Comparison of ENCODE assay signal across 1 cellular context in the genomic region with DNA sequence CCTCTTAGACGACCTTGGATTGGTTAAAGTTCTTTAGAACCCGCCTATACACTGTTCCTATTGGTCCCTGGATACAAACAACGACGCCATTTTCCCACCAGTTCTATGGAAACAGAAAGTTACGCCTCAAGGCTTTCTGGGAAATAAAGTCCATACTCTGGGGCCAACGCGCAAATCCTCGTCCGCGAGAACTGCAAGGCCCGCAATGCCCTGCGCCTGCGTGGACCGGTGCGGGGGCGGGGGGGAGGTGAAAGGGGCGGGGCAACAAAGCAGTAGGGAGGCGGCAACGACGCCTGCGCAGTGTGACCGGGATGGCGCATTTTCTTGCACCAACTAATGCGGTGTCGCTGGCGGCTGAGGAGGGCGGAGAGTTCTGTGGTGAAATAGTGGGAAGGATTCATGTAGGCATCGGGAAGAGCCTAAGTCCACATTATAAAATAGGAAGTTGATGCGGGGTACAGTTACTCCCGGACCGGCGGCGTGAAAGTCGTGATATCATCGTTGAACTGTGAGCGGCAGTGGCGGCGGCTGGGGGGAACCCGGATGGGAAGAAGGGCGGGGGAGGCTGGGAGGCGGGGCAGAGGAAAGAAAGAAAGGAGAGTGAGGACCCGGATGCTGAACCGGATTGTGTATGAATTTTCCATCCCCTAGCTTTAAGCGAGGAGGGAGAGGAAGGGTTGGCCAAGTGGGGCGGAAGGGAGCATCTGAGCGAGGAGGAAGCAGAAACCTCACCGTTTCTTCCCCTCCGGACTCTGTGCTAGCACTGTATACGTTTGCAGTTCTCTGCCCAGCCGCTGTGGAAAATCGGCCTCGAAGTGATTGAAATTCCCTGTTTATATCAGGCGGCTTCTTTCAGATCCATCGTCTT.
TF ChIP-seq lines count a peak whose summit lies in the region.

A gene (plus strand): TSS at position 300 of the 868 bp plus-strand sequence. CDS start 6,695 bp downstream, outside the sequence.

TF ChIP-seq in GM12878, 131 proteins besides CTCF, POLR2A, EP300 and RAD21 (continued from another document and continues in another):
- TF ChIP-seq, protein P1, sequence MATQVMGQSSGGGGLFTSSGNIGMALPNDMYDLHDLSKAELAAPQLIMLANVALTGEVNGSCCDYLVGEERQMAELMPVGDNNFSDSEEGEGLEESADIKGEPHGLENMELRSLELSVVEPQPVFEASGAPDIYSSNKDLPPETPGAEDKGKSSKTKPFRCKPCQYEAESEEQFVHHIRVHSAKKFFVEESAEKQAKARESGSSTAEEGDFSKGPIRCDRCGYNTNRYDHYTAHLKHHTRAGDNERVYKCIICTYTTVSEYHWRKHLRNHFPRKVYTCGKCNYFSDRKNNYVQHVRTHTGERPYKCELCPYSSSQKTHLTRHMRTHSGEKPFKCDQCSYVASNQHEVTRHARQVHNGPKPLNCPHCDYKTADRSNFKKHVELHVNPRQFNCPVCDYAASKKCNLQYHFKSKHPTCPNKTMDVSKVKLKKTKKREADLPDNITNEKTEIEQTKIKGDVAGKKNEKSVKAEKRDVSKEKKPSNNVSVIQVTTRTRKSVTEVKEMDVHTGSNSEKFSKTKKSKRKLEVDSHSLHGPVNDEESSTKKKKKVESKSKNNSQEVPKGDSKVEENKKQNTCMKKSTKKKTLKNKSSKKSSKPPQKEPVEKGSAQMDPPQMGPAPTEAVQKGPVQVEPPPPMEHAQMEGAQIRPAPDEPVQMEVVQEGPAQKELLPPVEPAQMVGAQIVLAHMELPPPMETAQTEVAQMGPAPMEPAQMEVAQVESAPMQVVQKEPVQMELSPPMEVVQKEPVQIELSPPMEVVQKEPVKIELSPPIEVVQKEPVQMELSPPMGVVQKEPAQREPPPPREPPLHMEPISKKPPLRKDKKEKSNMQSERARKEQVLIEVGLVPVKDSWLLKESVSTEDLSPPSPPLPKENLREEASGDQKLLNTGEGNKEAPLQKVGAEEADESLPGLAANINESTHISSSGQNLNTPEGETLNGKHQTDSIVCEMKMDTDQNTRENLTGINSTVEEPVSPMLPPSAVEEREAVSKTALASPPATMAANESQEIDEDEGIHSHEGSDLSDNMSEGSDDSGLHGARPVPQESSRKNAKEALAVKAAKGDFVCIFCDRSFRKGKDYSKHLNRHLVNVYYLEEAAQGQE (IDR thresholded peaks at IDR 0.05; ENCODE audit: low read depth, low read length), result no peak
- TF ChIP-seq KDM1A (IDR thresholded peaks at IDR 0.05; ENCODE audit: borderline replicate concordance), result no peak
- TF ChIP-seq IKZF1 (conservative IDR thresholded peaks at IDR 0.05), result peak; percentile 68
- TF ChIP-seq, protein P2, sequence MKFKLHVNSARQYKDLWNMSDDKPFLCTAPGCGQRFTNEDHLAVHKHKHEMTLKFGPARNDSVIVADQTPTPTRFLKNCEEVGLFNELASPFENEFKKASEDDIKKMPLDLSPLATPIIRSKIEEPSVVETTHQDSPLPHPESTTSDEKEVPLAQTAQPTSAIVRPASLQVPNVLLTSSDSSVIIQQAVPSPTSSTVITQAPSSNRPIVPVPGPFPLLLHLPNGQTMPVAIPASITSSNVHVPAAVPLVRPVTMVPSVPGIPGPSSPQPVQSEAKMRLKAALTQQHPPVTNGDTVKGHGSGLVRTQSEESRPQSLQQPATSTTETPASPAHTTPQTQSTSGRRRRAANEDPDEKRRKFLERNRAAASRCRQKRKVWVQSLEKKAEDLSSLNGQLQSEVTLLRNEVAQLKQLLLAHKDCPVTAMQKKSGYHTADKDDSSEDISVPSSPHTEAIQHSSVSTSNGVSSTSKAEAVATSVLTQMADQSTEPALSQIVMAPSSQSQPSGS (IDR thresholded peaks at IDR 0.05; ENCODE audit: low read length), result no peak
- TF ChIP-seq TBL1XR1 (IDR thresholded peaks at IDR 0.05; ENCODE audit: low read depth, low read length), result peak; percentile 72
- peak; percentile 59 for TF ChIP-seq RUNX3 (IDR thresholded peaks at IDR 0.05; ENCODE audit: low read length)
- TF ChIP-seq RBBP5 (conservative IDR thresholded peaks at IDR 0.05), result no peak
- TF ChIP-seq PAX8 (IDR thresholded peaks at IDR 0.05), result no peak
- TF ChIP-seq ZNF217 (IDR thresholded peaks at IDR 0.05), result no peak
- TF ChIP-seq, protein P3, sequence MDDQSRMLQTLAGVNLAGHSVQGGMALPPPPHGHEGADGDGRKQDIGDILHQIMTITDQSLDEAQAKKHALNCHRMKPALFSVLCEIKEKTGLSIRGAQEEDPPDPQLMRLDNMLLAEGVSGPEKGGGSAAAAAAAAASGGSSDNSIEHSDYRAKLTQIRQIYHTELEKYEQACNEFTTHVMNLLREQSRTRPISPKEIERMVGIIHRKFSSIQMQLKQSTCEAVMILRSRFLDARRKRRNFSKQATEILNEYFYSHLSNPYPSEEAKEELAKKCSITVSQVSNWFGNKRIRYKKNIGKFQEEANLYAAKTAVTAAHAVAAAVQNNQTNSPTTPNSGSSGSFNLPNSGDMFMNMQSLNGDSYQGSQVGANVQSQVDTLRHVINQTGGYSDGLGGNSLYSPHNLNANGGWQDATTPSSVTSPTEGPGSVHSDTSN (IDR thresholded peaks at IDR 0.05; ENCODE audit: insufficient replicate concordance, low read depth, low read length), result peak; percentile 35
- no peak for TF ChIP-seq TCF3 (IDR thresholded peaks at IDR 0.05; ENCODE audit: borderline replicate concordance, insufficient read depth, low read depth, low read length)
- TF ChIP-seq, protein P4, sequence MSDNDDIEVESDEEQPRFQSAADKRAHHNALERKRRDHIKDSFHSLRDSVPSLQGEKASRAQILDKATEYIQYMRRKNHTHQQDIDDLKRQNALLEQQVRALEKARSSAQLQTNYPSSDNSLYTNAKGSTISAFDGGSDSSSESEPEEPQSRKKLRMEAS (IDR thresholded peaks at IDR 0.05; ENCODE audit: low read depth, low read length), result peak; percentile 54; the same call in 1 of the 2 replicates
- no peak for TF ChIP-seq SMARCA5 (IDR thresholded peaks at IDR 0.05)
- TF ChIP-seq ESRRA (IDR thresholded peaks at IDR 0.05; ENCODE audit: low read length), result peak; percentile 80; the same call in 1 of the 2 replicates
- no peak for TF ChIP-seq ZNF622 (IDR thresholded peaks at IDR 0.05)
- TF ChIP-seq NRF1 (conservative IDR thresholded peaks at IDR 0.05; ENCODE audit: low read depth, low read length), result peak; percentile 51
- TF ChIP-seq ETV6 (conservative IDR thresholded peaks at IDR 0.05 in 1 of 2, IDR thresholded peaks at IDR 0.05 in 1 of 2; ENCODE audit: borderline replicate concordance in 1 of 2, low read depth in 1 of 2), result peak in 1 of 2 experiments; percentile 72; a peak in 1 of 4 replicates
- TF ChIP-seq RB1 (IDR thresholded peaks at IDR 0.05; ENCODE audit: borderline replicate concordance), result no peak
- TF ChIP-seq ZBED1 (IDR thresholded peaks at IDR 0.05; ENCODE audit: borderline replicate concordance), result 0 out of 2 replicates have a peak, but pooled peaks have one; percentile 14
- no peak for TF ChIP-seq SREBF2 (IDR thresholded peaks at IDR 0.05; ENCODE audit: low read length)
- peak; percentile 86 for TF ChIP-seq HCFC1 (IDR thresholded peaks at IDR 0.05; ENCODE audit: low read length)
- no peak for TF ChIP-seq NR2F1 (conservative IDR thresholded peaks at IDR 0.05)
- no peak for TF ChIP-seq IRF4 (IDR thresholded peaks at IDR 0.05; ENCODE audit: low read depth, low read length)
- no peak for TF ChIP-seq SUZ12 (IDR thresholded peaks at IDR 0.05; ENCODE audit: unreplicated experiment)
- TF ChIP-seq SMAD5 (IDR thresholded peaks at IDR 0.05; ENCODE audit: low read depth), result peak; percentile 87
- no peak for TF ChIP-seq ZNF24 (IDR thresholded peaks at IDR 0.05)
- no peak for TF ChIP-seq FOXM1 (IDR thresholded peaks at IDR 0.05; ENCODE audit: low read depth, low read length)
- peak; percentile 77 for TF ChIP-seq CHD2 (IDR thresholded peaks at IDR 0.05; ENCODE audit: borderline replicate concordance, low read depth, low read length)
- TF ChIP-seq SP1 (IDR thresholded peaks at IDR 0.05; ENCODE audit: low read depth, low read length), result peak; percentile 62
- TF ChIP-seq MYB (IDR thresholded peaks at IDR 0.05; ENCODE audit: borderline replicate concordance, low read depth, low read length), result no peak
- TF ChIP-seq ZNF274 (IDR thresholded peaks at IDR 0.05; ENCODE audit: insufficient read depth, insufficient read length), result no peak
- TF ChIP-seq MTA3 (IDR thresholded peaks at IDR 0.05; ENCODE audit: borderline replicate concordance, low read length), result no peak
- TF ChIP-seq CBFB (IDR thresholded peaks at IDR 0.05; ENCODE audit: low read depth), result peak; percentile 10; the same call in 1 of the 2 replicates
- peak; percentile 43; the same call in 1 of the 2 replicates for TF ChIP-seq JUND (IDR thresholded peaks at IDR 0.05; ENCODE audit: low read depth, low read length)
- no peak for TF ChIP-seq CEBPB (IDR thresholded peaks at IDR 0.05; ENCODE audit: borderline replicate concordance in 1 of 2, low read depth in 2 of 2, low read length in 2 of 2)
- TF ChIP-seq EZH2 (IDR thresholded peaks at IDR 0.05; ENCODE audit: borderline replicate concordance, control insufficient read depth, low read depth, low read length), result no peak
- TF ChIP-seq SIX5 (IDR thresholded peaks at IDR 0.05; ENCODE audit: low read depth, low read length, severe bottlenecking), result peak; percentile 81
- peak; percentile 74 for TF ChIP-seq SMAD1 (IDR thresholded peaks at IDR 0.05; ENCODE audit: low read depth, partially characterized antibody)
- peak; percentile 23 for TF ChIP-seq MXI1 (IDR thresholded peaks at IDR 0.05; ENCODE audit: low read depth, low read length)
- TF ChIP-seq, protein P5, sequence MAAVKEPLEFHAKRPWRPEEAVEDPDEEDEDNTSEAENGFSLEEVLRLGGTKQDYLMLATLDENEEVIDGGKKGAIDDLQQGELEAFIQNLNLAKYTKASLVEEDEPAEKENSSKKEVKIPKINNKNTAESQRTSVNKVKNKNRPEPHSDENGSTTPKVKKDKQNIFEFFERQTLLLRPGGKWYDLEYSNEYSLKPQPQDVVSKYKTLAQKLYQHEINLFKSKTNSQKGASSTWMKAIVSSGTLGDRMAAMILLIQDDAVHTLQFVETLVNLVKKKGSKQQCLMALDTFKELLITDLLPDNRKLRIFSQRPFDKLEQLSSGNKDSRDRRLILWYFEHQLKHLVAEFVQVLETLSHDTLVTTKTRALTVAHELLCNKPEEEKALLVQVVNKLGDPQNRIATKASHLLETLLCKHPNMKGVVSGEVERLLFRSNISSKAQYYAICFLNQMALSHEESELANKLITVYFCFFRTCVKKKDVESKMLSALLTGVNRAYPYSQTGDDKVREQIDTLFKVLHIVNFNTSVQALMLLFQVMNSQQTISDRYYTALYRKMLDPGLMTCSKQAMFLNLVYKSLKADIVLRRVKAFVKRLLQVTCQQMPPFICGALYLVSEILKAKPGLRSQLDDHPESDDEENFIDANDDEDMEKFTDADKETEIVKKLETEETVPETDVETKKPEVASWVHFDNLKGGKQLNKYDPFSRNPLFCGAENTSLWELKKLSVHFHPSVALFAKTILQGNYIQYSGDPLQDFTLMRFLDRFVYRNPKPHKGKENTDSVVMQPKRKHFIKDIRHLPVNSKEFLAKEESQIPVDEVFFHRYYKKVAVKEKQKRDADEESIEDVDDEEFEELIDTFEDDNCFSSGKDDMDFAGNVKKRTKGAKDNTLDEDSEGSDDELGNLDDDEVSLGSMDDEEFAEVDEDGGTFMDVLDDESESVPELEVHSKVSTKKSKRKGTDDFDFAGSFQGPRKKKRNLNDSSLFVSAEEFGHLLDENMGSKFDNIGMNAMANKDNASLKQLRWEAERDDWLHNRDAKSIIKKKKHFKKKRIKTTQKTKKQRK (IDR thresholded peaks at IDR 0.05; ENCODE audit: low read depth, low read length), result no peak
- TF ChIP-seq CHD1 (IDR thresholded peaks at IDR 0.05; ENCODE audit: low read depth, low read length), result no peak
- TF ChIP-seq, protein P6, sequence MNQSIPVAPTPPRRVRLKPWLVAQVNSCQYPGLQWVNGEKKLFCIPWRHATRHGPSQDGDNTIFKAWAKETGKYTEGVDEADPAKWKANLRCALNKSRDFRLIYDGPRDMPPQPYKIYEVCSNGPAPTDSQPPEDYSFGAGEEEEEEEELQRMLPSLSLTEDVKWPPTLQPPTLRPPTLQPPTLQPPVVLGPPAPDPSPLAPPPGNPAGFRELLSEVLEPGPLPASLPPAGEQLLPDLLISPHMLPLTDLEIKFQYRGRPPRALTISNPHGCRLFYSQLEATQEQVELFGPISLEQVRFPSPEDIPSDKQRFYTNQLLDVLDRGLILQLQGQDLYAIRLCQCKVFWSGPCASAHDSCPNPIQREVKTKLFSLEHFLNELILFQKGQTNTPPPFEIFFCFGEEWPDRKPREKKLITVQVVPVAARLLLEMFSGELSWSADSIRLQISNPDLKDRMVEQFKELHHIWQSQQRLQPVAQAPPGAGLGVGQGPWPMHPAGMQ (IDR thresholded peaks at IDR 0.05; ENCODE audit: borderline replicate concordance), result no peak
- TF ChIP-seq, protein P7, sequence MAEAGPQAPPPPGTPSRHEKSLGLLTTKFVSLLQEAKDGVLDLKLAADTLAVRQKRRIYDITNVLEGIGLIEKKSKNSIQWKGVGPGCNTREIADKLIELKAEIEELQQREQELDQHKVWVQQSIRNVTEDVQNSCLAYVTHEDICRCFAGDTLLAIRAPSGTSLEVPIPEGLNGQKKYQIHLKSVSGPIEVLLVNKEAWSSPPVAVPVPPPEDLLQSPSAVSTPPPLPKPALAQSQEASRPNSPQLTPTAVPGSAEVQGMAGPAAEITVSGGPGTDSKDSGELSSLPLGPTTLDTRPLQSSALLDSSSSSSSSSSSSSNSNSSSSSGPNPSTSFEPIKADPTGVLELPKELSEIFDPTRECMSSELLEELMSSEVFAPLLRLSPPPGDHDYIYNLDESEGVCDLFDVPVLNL (IDR thresholded peaks at IDR 0.05; ENCODE audit: low read depth, low read length), result no peak
- TF ChIP-seq EGR1 (IDR thresholded peaks at IDR 0.05; ENCODE audit: borderline replicate concordance in 1 of 2, low read depth in 2 of 2, low read length in 2 of 2), result peak; percentile 44 to 99
- TF ChIP-seq, protein P8, sequence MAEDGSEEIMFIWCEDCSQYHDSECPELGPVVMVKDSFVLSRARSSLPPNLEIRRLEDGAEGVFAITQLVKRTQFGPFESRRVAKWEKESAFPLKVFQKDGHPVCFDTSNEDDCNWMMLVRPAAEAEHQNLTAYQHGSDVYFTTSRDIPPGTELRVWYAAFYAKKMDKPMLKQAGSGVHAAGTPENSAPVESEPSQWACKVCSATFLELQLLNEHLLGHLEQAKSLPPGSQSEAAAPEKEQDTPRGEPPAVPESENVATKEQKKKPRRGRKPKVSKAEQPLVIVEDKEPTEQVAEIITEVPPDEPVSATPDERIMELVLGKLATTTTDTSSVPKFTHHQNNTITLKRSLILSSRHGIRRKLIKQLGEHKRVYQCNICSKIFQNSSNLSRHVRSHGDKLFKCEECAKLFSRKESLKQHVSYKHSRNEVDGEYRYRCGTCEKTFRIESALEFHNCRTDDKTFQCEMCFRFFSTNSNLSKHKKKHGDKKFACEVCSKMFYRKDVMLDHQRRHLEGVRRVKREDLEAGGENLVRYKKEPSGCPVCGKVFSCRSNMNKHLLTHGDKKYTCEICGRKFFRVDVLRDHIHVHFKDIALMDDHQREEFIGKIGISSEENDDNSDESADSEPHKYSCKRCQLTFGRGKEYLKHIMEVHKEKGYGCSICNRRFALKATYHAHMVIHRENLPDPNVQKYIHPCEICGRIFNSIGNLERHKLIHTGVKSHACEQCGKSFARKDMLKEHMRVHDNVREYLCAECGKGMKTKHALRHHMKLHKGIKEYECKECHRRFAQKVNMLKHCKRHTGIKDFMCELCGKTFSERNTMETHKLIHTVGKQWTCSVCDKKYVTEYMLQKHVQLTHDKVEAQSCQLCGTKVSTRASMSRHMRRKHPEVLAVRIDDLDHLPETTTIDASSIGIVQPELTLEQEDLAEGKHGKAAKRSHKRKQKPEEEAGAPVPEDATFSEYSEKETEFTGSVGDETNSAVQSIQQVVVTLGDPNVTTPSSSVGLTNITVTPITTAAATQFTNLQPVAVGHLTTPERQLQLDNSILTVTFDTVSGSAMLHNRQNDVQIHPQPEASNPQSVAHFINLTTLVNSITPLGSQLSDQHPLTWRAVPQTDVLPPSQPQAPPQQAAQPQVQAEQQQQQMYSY (CRISPR knock-in tag; IDR thresholded peaks at IDR 0.05), result no peak
- TF ChIP-seq BRCA1 (IDR thresholded peaks at IDR 0.05; ENCODE audit: low read depth, low read length), result no peak; the same call in 1 of the 2 replicates
- TF ChIP-seq RELA (IDR thresholded peaks at IDR 0.05; ENCODE audit: borderline replicate concordance, partially characterized antibody), result peak; percentile 66
